12 cellular contexts compared by ENCODE assay signal in the genomic region with DNA sequence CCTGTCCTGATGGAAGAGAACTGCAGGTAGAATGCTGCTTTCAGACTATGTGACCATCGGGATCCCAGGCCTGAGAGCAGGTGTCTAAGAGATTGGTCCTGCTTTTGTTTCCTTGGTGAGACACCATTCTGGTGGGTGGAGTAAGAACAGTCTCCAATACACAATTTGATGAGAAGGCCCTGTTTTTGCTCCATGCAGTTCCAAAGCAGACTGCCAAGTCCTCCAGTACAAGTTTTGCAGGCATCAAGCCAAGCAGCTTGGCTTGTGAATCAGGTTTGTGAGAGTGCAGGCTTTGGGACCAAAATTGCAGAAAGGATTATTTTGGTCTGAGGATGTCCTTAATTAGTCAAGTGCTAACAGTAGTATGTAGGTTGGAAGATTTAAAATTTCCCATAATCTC.
DNase-seq lines count a peak whose midpoint lies in the region; ATAC-seq, FAIRE-seq and TF ChIP-seq lines count a peak whose summit lies in the region.
"Had no signal": no experiment of that assay in that cellular context is flagged by ENCODE, and none has a peak within 500 bp of the region (broad histone marks: within the 10 kb centered on the region; RNA-seq: fewer than 3 reads in every experiment).

No MANE protein-coding gene starts in this region.

- ATAC-seq in activated naive CD8-positive, alpha-beta T cell treated with anti-CD3 and anti-CD28 coated beads, Interleukin-2, amount 50 U/mL, for 24 hours, result no peak
- no peak for ATAC-seq in HG03039 (IDR thresholded peaks at IDR 0.05; ENCODE audit: unreplicated experiment)
- no peak for ATAC-seq in GM21515 (IDR thresholded peaks at IDR 0.05; ENCODE audit: unreplicated experiment)
- ATAC-seq: activated CD8-positive, alpha-beta memory T cell treated with anti-CD3 and anti-CD28 coated beads, Interleukin-2, amount 10 ng/mL, durations not matched to agents 7 days and 5 days had no signal

- peaks cover 8% of the 10 kb centered on the region for H3K9me3 Mint-ChIP-seq in activated naive CD8-positive, alpha-beta T cell treated with anti-CD3 and anti-CD28 coated beads, Interleukin-2, amount 50 U/mL, for 24 hours
- no peaks in the 10 kb centered on the region for H3K9me3 Mint-ChIP-seq in progenitor cell of endocrine pancreas (ENCODE audit: low read depth)
- H3K9me3 Mint-ChIP-seq: mesothelial cell of epicardium had no signal

- intact Hi-C loops in left ventricle myocardium inferior (cut with micrococcal nuclease) (no loop called here), kidney (cut with DNase I) (no loop called here)

- H3K9ac ChIP-seq in kidney (ENCODE audit: low read length in 2 of 2), result no peak overlapping the region

- no peak for TF ChIP-seq CTCF in left ventricle myocardium inferior (IDR thresholded peaks at IDR 0.05; ENCODE audit: borderline replicate concordance)
- TF ChIP-seq CTCF in progenitor cell of endocrine pancreas (IDR thresholded peaks at IDR 0.05; ENCODE audit: unreplicated experiment), result no peak
- no peak for TF ChIP-seq CTCF in kidney (IDR thresholded peaks at IDR 0.05; ENCODE audit: borderline replicate concordance, extremely low read depth, insufficient read depth)

- peaks cover 19% of the 10 kb centered on the region for H3K36me3 Mint-ChIP-seq in activated naive CD8-positive, alpha-beta T cell treated with anti-CD3 and anti-CD28 coated beads, Interleukin-2, amount 50 U/mL, for 24 hours (ENCODE audit: low read depth)
- peaks cover 10% of the 10 kb centered on the region for H3K36me3 Mint-ChIP-seq in progenitor cell of endocrine pancreas (ENCODE audit: insufficient read depth)

- H3K4me3 ChIP-seq in left ventricle myocardium inferior, result no peak overlapping the region
- no peak overlapping the region for H3K4me3 ChIP-seq in kidney (ENCODE audit: low read length in 2 of 2)

- H3K4me1 ChIP-seq in left ventricle myocardium inferior (peaks cover 37% of the 10 kb centered on the region), kidney (ENCODE audit: control insufficient read depth in 1 of 2, insufficient read depth in 1 of 2, low read depth in 1 of 2, low read length in 2 of 2) (no peaks in the 10 kb centered on the region)

- H3K9me3 ChIP-seq in left ventricle myocardium inferior (replicated peaks), result no peaks in the 10 kb centered on the region
- H3K9me3 ChIP-seq in kidney (ENCODE audit: control insufficient read depth in 1 of 2, low read length in 2 of 2), result no peaks in the 10 kb centered on the region

- H3K27ac ChIP-seq in left ventricle myocardium inferior (replicated peaks) (peak overlapping the region; percentile 30), kidney (ENCODE audit: low read depth in 2 of 2, low read length in 2 of 2) (no peak overlapping the region)

- H3K36me3 ChIP-seq in left ventricle myocardium inferior (peaks cover 6% of the 10 kb centered on the region), kidney (ENCODE audit: control insufficient read depth in 1 of 2, insufficient read depth in 2 of 2, low read length in 2 of 2) (no peaks in the 10 kb centered on the region)

- peaks cover 71% of the 10 kb centered on the region for H3K4me1 Mint-ChIP-seq in activated naive CD8-positive, alpha-beta T cell treated with anti-CD3 and anti-CD28 coated beads, Interleukin-2, amount 50 U/mL, for 24 hours
- H3K4me1 Mint-ChIP-seq in progenitor cell of endocrine pancreas (ENCODE audit: low read depth), result peaks cover 59% of the 10 kb centered on the region

- H3K27me3 Mint-ChIP-seq in activated naive CD8-positive, alpha-beta T cell treated with anti-CD3 and anti-CD28 coated beads, Interleukin-2, amount 50 U/mL, for 24 hours, result no peaks in the 10 kb centered on the region
- no peaks in the 10 kb centered on the region for H3K27me3 Mint-ChIP-seq in progenitor cell of endocrine pancreas
- H3K27me3 Mint-ChIP-seq: activated CD8-positive, alpha-beta memory T cell treated with anti-CD3 and anti-CD28 coated beads, Interleukin-2, amount 10 ng/mL, durations not matched to agents 7 days and 5 days had no signal

- no peaks in the 10 kb centered on the region for H3K27me3 ChIP-seq in left ventricle myocardium inferior (ENCODE audit: low read depth)

- DNase-seq in ELF-1 (ENCODE audit: low read depth, low spot score) (peak; percentile 52), left ventricle myocardium inferior (peak; percentile 62), progenitor cell of endocrine pancreas (ENCODE audit: low spot score, unreplicated experiment) (no peak), NCI-H2227 treated with DMSO at 0.1 percent for 48 hours (lab: John Stamatoyannopoulos, UW) (no peak), kidney (no peak)
- DNase-seq in activated naive CD8-positive, alpha-beta T cell treated with anti-CD3 and anti-CD28 coated beads, Interleukin-2, amount 50 U/mL, for 24 hours, result no peak
- DNase-seq: activated CD8-positive, alpha-beta memory T cell treated with anti-CD3 and anti-CD28 coated beads, Interleukin-2, amount 10 ng/mL, durations not matched to agents 7 days and 5 days; effector CD4-positive, alpha-beta T cell; SHP77 treated with DMSO at 0.1 percent for 48 hours had no signal

- peak overlapping the region; percentile 49 for H3K27ac Mint-ChIP-seq in activated naive CD8-positive, alpha-beta T cell treated with anti-CD3 and anti-CD28 coated beads, Interleukin-2, amount 50 U/mL, for 24 hours
- peak overlapping the region; percentile 57 for H3K27ac Mint-ChIP-seq in progenitor cell of endocrine pancreas
- H3K27ac Mint-ChIP-seq: activated CD8-positive, alpha-beta memory T cell treated with anti-CD3 and anti-CD28 coated beads, Interleukin-2, amount 10 ng/mL, durations not matched to agents 7 days and 5 days; mesothelial cell of epicardium had no signal

- H3K4me3 Mint-ChIP-seq in activated naive CD8-positive, alpha-beta T cell treated with anti-CD3 and anti-CD28 coated beads, Interleukin-2, amount 50 U/mL, for 24 hours, result no peak overlapping the region
- H3K4me3 Mint-ChIP-seq in progenitor cell of endocrine pancreas (ENCODE audit: low read depth), result no peak overlapping the region
- H3K4me3 Mint-ChIP-seq: activated CD8-positive, alpha-beta memory T cell treated with anti-CD3 and anti-CD28 coated beads, Interleukin-2, amount 10 ng/mL, durations not matched to agents 7 days and 5 days; mesothelial cell of epicardium had no signal

- FAIRE-seq in kidney (lab: Jason Lieb, UNC), result no peak

Comparison
In these comparisons a context has a peak if more than half of its experiments do, and no peak if none do; other contexts are left out.
1. DNase-seq: peak in ELF-1 (single experiment) and left ventricle myocardium inferior (single experiment); none in activated naive CD8-positive, alpha-beta T cell treated with anti-CD3 and anti-CD28 coated beads, Interleukin-2, amount 50 U/mL, for 24 hours (single experiment), progenitor cell of endocrine pancreas (single experiment), NCI-H2227 treated with DMSO at 0.1 percent for 48 hours (single experiment) and kidney (single experiment).